ENCODE assay signal across 27 cellular contexts in the genomic region with DNA sequence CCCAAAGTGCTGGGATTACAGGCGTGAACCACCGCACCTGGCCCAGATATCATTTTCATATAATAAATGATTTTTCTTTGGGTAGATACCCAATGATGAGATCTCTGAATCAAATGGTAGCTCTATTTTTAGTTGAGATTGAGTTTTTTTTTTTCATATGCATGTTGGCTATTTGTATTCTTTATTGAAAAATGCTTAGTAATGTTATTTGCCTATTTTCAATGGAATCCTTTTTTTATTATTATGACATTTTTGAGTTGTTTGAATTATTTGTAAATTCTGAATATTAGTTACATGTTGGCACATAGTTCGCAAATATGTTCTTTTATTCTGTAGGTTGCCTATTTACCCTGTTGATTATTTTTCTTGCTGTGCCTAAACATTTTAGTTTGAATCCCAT. TPM values are rescaled to one million over a fixed set of nuclear protein-coding genes. Genes with fewer than 3 reads are reported as not detected.
DNase-seq lines count a peak whose midpoint lies in the region; ATAC-seq, FAIRE-seq and TF ChIP-seq lines count a peak whose summit lies in the region.
"Had no signal": no experiment of that assay in that cellular context is flagged by ENCODE, and none has a peak within 500 bp of the region (broad histone marks: within the 10 kb centered on the region; RNA-seq: fewer than 3 reads in every experiment).

No MANE protein-coding gene starts in this region.

- DNase-seq in HepG2 (ENCODE audit: low spot score) (no peak), right lobe of liver (no peak), K562 (ENCODE audit: extremely low read depth in 1 of 4, low spot score in 3 of 4) (no peak), frontal cortex (ENCODE audit: low spot score in 2 of 2) (no peak), kidney (no peak), cardiac septum (ENCODE audit: low spot score) (no peak), pons (ENCODE audit: low spot score) (no peak)
- DNase-seq: ACHN; BE2C; C1 segment of cervical spinal cord; CD4-positive, alpha-beta memory T cell; CD4-positive, CD25-positive, alpha-beta regulatory T cell; CD8-positive, alpha-beta memory T cell; COR-L47; DMS 273 treated with DMSO at 0.1 percent for 48 hours; DMS153; DMS53; DMS79; DND-41; EL; GDM1 had no signal

- H3K79me2 ChIP-seq in HepG2 (ENCODE audit: insufficient read depth, low read length), result no peaks in the 10 kb centered on the region
- no peaks in the 10 kb centered on the region; the same call in 2 of the 3 replicates for H3K79me2 ChIP-seq in K562 (ENCODE audit: control insufficient read depth, insufficient read depth, low read length)

- no peak for TF ChIP-seq RAD21 in HepG2 (CRISPR knock-in tag; IDR thresholded peaks at IDR 0.05)
- TF ChIP-seq RAD21 in K562 (CRISPR knock-in tag; conservative IDR thresholded peaks at IDR 0.05 in 1 of 2, IDR thresholded peaks at IDR 0.05 in 1 of 2), result no peak

- BruUV-seq in HepG2 (replicated peaks; lab: Mats Ljungman, UMichigan), result no TSS peak
- no TSS peak for BruUV-seq in K562 (replicated peaks; lab: Mats Ljungman, UMichigan)

- H3K36me3 ChIP-seq in HepG2 (replicated peaks in 1 of 2; ENCODE audit: control insufficient read depth in 1 of 2, insufficient read depth in 2 of 2, low read length in 2 of 2) (no peaks in the 10 kb centered on the region), right lobe of liver (no peaks in the 10 kb centered on the region), K562 (ENCODE audit: control insufficient read depth, insufficient read depth, low read length) (no peaks in the 10 kb centered on the region), kidney (ENCODE audit: control insufficient read depth in 1 of 2, insufficient read depth in 2 of 2, low read length in 2 of 2) (no peaks in the 10 kb centered on the region)
- H3K36me3 ChIP-seq: BE2C had no signal

- H3K4me1 ChIP-seq in HepG2 (ENCODE audit: insufficient read depth, low read length), result peaks cover 18% of the 10 kb centered on the region
- no peaks in the 10 kb centered on the region for H3K4me1 ChIP-seq in right lobe of liver
- H3K4me1 ChIP-seq in K562 (replicated peaks in 1 of 2; ENCODE audit: control insufficient read depth in 2 of 2, insufficient read depth in 2 of 2, low read length in 2 of 2), result no peaks in the 10 kb centered on the region
- no peaks in the 10 kb centered on the region for H3K4me1 ChIP-seq in kidney (ENCODE audit: control insufficient read depth in 1 of 2, insufficient read depth in 1 of 2, low read depth in 1 of 2, low read length in 2 of 2)
- H3K4me1 ChIP-seq: BE2C, BLaER1 had no signal

- in situ Hi-C loops in HepG2 (cut with HindIII; ENCODE audit: extremely low pct_ligation_motif_present, low pct_unique_long_range_greater_than_20kb), result no loop called here
- in situ Hi-C loops in K562 (cut with MboI), result no loop called here

- H3K4me2 ChIP-seq in HepG2 (ENCODE audit: low read depth, low read length), result no peak overlapping the region
- H3K4me2 ChIP-seq in K562 (ENCODE audit: insufficient read depth, low read length), result no peak overlapping the region
- H3K4me2 ChIP-seq: BLaER1 had no signal

- peaks cover 67% of the 10 kb centered on the region for H3K9me3 ChIP-seq in HepG2 (ENCODE audit: low read length)
- H3K9me3 ChIP-seq in right lobe of liver, result peaks cover 0 to 19% (median 7%) of the 10 kb centered on the region in 4 donors
- H3K9me3 ChIP-seq in K562 (replicated peaks; ENCODE audit: control insufficient read depth, insufficient read depth, low read depth, low read length), result no peaks in the 10 kb centered on the region
- H3K9me3 ChIP-seq in kidney (ENCODE audit: control insufficient read depth in 1 of 2, low read length in 2 of 2), result peaks cover 4 to 31% of the 10 kb centered on the region in 2 donors
- H3K9me3 ChIP-seq: BE2C had no signal

- H2AFZ ChIP-seq in HepG2 (ENCODE audit: low read length) (no peak overlapping the region), K562 (ENCODE audit: low read depth, low read length) (no peak overlapping the region)

- no peak for FAIRE-seq in HepG2 (lab: Jason Lieb, UNC)
- FAIRE-seq in K562 (lab: Jason Lieb, UNC), result no peak
- FAIRE-seq in frontal cortex (lab: Jason Lieb, UNC), result peak; percentile 53
- peak; percentile 3 for FAIRE-seq in kidney (lab: Jason Lieb, UNC)
- FAIRE-seq: GM12878, GM12892, GM18507 had no signal

- no peak overlapping the region for H3K27ac ChIP-seq in HepG2 (ENCODE audit: extremely low read length, insufficient read depth, low read length)
- no peak overlapping the region for H3K27ac ChIP-seq in right lobe of liver
- H3K27ac ChIP-seq in K562 (ENCODE audit: extremely low read depth, low read depth, low read length), result no peak overlapping the region
- no peak overlapping the region for H3K27ac ChIP-seq in kidney (ENCODE audit: low read depth in 2 of 2, low read length in 2 of 2)
- H3K27ac ChIP-seq: 22Rv1, BLaER1 had no signal

- CTCF ChIA-PET in HepG2 (lab: Yijun Ruan, JAX; ENCODE audit: low intra/inter-chr PET ratio, low total read pairs), result no interaction called here
- CTCF ChIA-PET in K562 (lab: Yijun Ruan, JAX; ENCODE audit: low intra/inter-chr PET ratio), result no interaction called here

- H3K27me3 ChIP-seq in HepG2 (ENCODE audit: control insufficient read depth in 1 of 2, insufficient read depth in 2 of 2, low read length in 2 of 2) (no peaks in the 10 kb centered on the region), right lobe of liver (no peaks in the 10 kb centered on the region), K562 (ENCODE audit: control insufficient read depth in 2 of 2, insufficient read depth in 2 of 2, low read length in 2 of 2) (no peaks in the 10 kb centered on the region)
- H3K27me3 ChIP-seq: BE2C, BLaER1 had no signal

- intact Hi-C loops in HepG2 (cut with micrococcal nuclease; ENCODE audit: unreplicated experiment), result no loop called here
- intact Hi-C loops in right lobe of liver (cut with DNase I), result no loop called here
- intact Hi-C loops in K562 (cut with micrococcal nuclease), result no loop called here
- intact Hi-C loops in kidney (cut with DNase I), result no loop called here
- intact Hi-C loops in cardiac septum (cut with DNase I), result no loop called here

- no peak for TF ChIP-seq CTCF in HepG2 (CRISPR knock-in tag; IDR thresholded peaks at IDR 0.05)
- TF ChIP-seq CTCF in right lobe of liver (IDR thresholded peaks at IDR 0.05), result no peak
- no peak for TF ChIP-seq CTCF in K562 (IDR thresholded peaks at IDR 0.05 in 2 of 3, conservative IDR thresholded peaks at IDR 0.05 in 1 of 3; ENCODE audit: insufficient read depth in 2 of 3, low read depth in 1 of 3, low read length in 3 of 3)
- no peak for TF ChIP-seq CTCF in kidney (IDR thresholded peaks at IDR 0.05; ENCODE audit: borderline replicate concordance, extremely low read depth, insufficient read depth)

- POLR2A ChIA-PET in HepG2 (lab: Yijun Ruan, JAX) (no interaction called here), K562 (lab: Yijun Ruan, JAX) (no interaction called here)

- H3K9ac ChIP-seq in HepG2 (ENCODE audit: insufficient read depth, low read depth, low read length) (no peak overlapping the region), K562 (ENCODE audit: insufficient read depth in 1 of 2, low read depth in 2 of 2, low read length in 2 of 2) (no peak overlapping the region), kidney (ENCODE audit: low read length in 2 of 2) (no peak overlapping the region)
- H3K9ac ChIP-seq: BLaER1 had no signal

- WGBS in HepG2 (ENCODE audit: low lambda C conversion rate), result 88% methylated on average over 3 of the region's 3 CpGs
- 95% methylated on average over 3 of the region's 3 CpGs for WGBS in right lobe of liver (ENCODE audit: insufficient coverage, low coverage, low lambda C conversion rate, missing lambda C conversion rate)
- 76% methylated on average over 3 of the region's 3 CpGs for WGBS in K562 (ENCODE audit: insufficient coverage, low coverage, missing lambda C conversion rate)

- TF ChIP-seq EP300 in HepG2 (IDR thresholded peaks at IDR 0.05; ENCODE audit: low read depth in 2 of 2, low read length in 2 of 2) (no peak), HepG2 (CRISPR knock-in tag; IDR thresholded peaks at IDR 0.05; ENCODE audit: borderline replicate concordance) (no peak), K562 (IDR thresholded peaks at IDR 0.05; ENCODE audit: low read length) (no peak)

- no peak overlapping the region for H3K4me3 ChIP-seq in HepG2 (replicated peaks in 1 of 3; ENCODE audit: insufficient read depth in 1 of 3, low read depth in 2 of 3, low read length in 3 of 3)
- H3K4me3 ChIP-seq in right lobe of liver, result no peak overlapping the region
- no peak overlapping the region for H3K4me3 ChIP-seq in K562
- H3K4me3 ChIP-seq in kidney (ENCODE audit: low read length in 2 of 2), result no peak overlapping the region
- H3K4me3 ChIP-seq: BLaER1, GM12878 had no signal

- no peak for ATAC-seq in HepG2
- no peak for ATAC-seq in right lobe of liver
- ATAC-seq in K562, result no peak
- no peak for ATAC-seq in GM21737 (IDR thresholded peaks at IDR 0.05; ENCODE audit: unreplicated experiment)
- ATAC-seq: GM12878 had no signal

- no peak for TF ChIP-seq POLR2A in HepG2 (IDR thresholded peaks at IDR 0.05; ENCODE audit: insufficient read depth in 1 of 2, low read depth in 2 of 2, low read length in 2 of 2)
- TF ChIP-seq POLR2A in right lobe of liver (IDR thresholded peaks at IDR 0.05), result no peak
- no peak for TF ChIP-seq POLR2A in K562 (conservative IDR thresholded peaks at IDR 0.05)

- H4K20me1 ChIP-seq in HepG2 (ENCODE audit: insufficient read depth, low read length) (no peaks in the 10 kb centered on the region), K562 (replicated peaks; ENCODE audit: control insufficient read depth, insufficient read depth, low read length) (no peaks in the 10 kb centered on the region)
- H4K20me1 ChIP-seq: BLaER1 had no signal

- no peaks in the 10 kb centered on the region for H3K9me1 ChIP-seq in K562 (ENCODE audit: control insufficient read depth, insufficient read depth, low read length)

RNA-seq across cellular contexts. Expression of a gene that starts 55.8 kb away (rescaled TPM):
- total RNA-seq in HepG2 (2016; rRNA removed; fragmentation: Illumina TruSeq; extraction: Trizol) (4.6 and 5.6 TPM in 2 replicates), right lobe of liver (1 to 10 TPM; 5.2 to 10.0 (median 8.0) TPM), K562 (2014; rRNA removed) (10.8 and 11.9 TPM in 2 replicates), K562 (2014; rRNA removed; fragmentation: Illumina TruSeq; extraction: Trizol) (22.1 and 24.9 TPM in 2 replicates), K562 (2015; rRNA removed; fragmentation: Illumina TruSeq; extraction: Trizol) (19.0 and 21.2 TPM in 2 replicates), K562 (2021) (14.2 and 14.5 TPM in 2 replicates), frontal cortex (112 TPM), kidney (23.1 TPM), cardiac septum (11.9 TPM)
- total RNA-seq in HepG2 (2016; cell fraction: cytosol; rRNA removed; fragmentation: Illumina TruSeq; extraction: Trizol; ENCODE audit: low read depth), result 2.2 and 2.3 TPM in 2 replicates
- total RNA-seq in HepG2 (2016; cell fraction: insoluble cytoplasmic fraction; rRNA removed; fragmentation: Illumina TruSeq; extraction: Trizol), result 4.0 and 5.4 TPM in 2 replicates
- total RNA-seq in HepG2 (2016; cell fraction: membrane; rRNA removed; fragmentation: Illumina TruSeq; extraction: Trizol), result 1.9 and 2.5 TPM in 2 replicates
- total RNA-seq in HepG2 (2016; cell fraction: nucleus; rRNA removed; fragmentation: Illumina TruSeq; extraction: Trizol), result 9.6 and 9.7 TPM in 2 replicates
- polyA plus RNA-seq in HepG2 (2011; rRNA removed) (2.6 TPM in 2 replicates), K562 (2011; rRNA removed) (11.2 and 14.2 TPM in 2 replicates), K562 (2014; fragmentation: Illumina TruSeq; extraction: Trizol) (14.1 and 15.3 TPM in 2 replicates), K562 (2014; fragmentation: Nextera tagmentation; extraction: Ambion mirVana) (10 to 100 TPM; 10.7 to 13.8 TPM), K562 (2014; rRNA removed) (9.0 and 10.9 TPM in 2 replicates), kidney (ENCODE audit: insufficient read depth, low read depth, low replicate concordance) (5.7 TPM)
- polyA plus RNA-seq in HepG2 (2011; cell fraction: cytosol; rRNA removed), result 0.68 and 1.6 TPM in 2 replicates
- polyA plus RNA-seq in HepG2 (2011; cell fraction: nucleus; rRNA removed), result 1.6 and 2.1 TPM in 2 replicates
- 3.7 and 4.1 TPM in 2 replicates for polyA plus RNA-seq in HepG2 (2012)
- 0.17 and 0.38 TPM in 2 replicates for polyA plus RNA-seq in HepG2 (2016; cell fraction: cytosol; fragmentation: Illumina TruSeq; extraction: Trizol; ENCODE audit: low read depth)
- polyA plus RNA-seq in HepG2 (2016; cell fraction: insoluble cytoplasmic fraction; fragmentation: Illumina TruSeq; extraction: Trizol; ENCODE audit: low read depth), result 6.1 and 6.6 TPM in 2 replicates
- polyA plus RNA-seq in HepG2 (2016; cell fraction: membrane; fragmentation: Illumina TruSeq; extraction: Trizol; ENCODE audit: low read depth), result 0.87 and 0.90 TPM in 2 replicates
- polyA plus RNA-seq in HepG2 (2016; cell fraction: nucleus; fragmentation: Illumina TruSeq; extraction: Trizol; ENCODE audit: insufficient read depth, low read depth), result 7.1 and 7.5 TPM in 2 replicates
- 1.0 and 11.6 TPM in 2 replicates for polyA minus RNA-seq in HepG2 (2011; rRNA and poly(A)+ RNA removed; ENCODE audit: low replicate concordance)
- 2.7 and 3.7 TPM in 2 replicates for polyA minus RNA-seq in HepG2 (2011; cell fraction: cytosol; rRNA and poly(A)+ RNA removed)
- polyA minus RNA-seq in HepG2 (2011; cell fraction: nucleus; rRNA and poly(A)+ RNA removed), result 13.6 and 18.0 TPM in 2 replicates
- 17.9 and 39.8 TPM in 2 replicates for total RNA-seq in K562 (2011; cell fraction: chromatin; rRNA removed; ENCODE audit: low replicate concordance)
- total RNA-seq in K562 (2011; cell fraction: nucleolus; rRNA removed), result 18.7 and 22.0 TPM in 2 replicates
- total RNA-seq in K562 (2011; cell fraction: nucleoplasm; rRNA removed), result 23.2 and 33.5 TPM in 2 replicates
- polyA plus RNA-seq in K562 (2011; cell fraction: cytosol; rRNA removed), result 4.7 and 7.5 TPM in 2 replicates
- 7.2 and 8.7 TPM in 2 replicates for polyA plus RNA-seq in K562 (2011; cell fraction: nucleus; rRNA removed)
- polyA plus RNA-seq in K562 (2012), result 7.3 and 8.1 TPM in 2 replicates
- polyA minus RNA-seq in K562 (2011; rRNA and poly(A)+ RNA removed), result 24.0 and 25.2 TPM in 2 replicates
- 15.5 and 19.7 TPM in 2 replicates for polyA minus RNA-seq in K562 (2011; cell fraction: cytosol; rRNA and poly(A)+ RNA removed)
- 18.4 and 21.9 TPM in 2 replicates for polyA minus RNA-seq in K562 (2011; cell fraction: nucleus; rRNA and poly(A)+ RNA removed)
